Comparison of ENCODE assay signal across 2 cellular contexts in genomic region chr17:76732734-76733617, GRCh38.
A peak's percentile ranks its signal among the peaks of the same experiment; 100 is the strongest.
TF ChIP-seq lines count a peak whose summit lies in the region.

No MANE protein-coding gene starts in this region.

TF ChIP-seq in HepG2, 621 proteins besides CTCF, POLR2A, EP300 and RAD21 (continues in another document):
- no peak for TF ChIP-seq HMG20B (CRISPR knock-in tag; conservative IDR thresholded peaks at IDR 0.05)
- no peak for TF ChIP-seq GABPB1 (CRISPR knock-in tag; IDR thresholded peaks at IDR 0.05)
- no peak for TF ChIP-seq MBNL3 (CRISPR knock-in tag; conservative IDR thresholded peaks at IDR 0.05)
- TF ChIP-seq DMAP1 (CRISPR knock-in tag; IDR thresholded peaks at IDR 0.05) = no peak
- no peak for TF ChIP-seq MTERF4 (CRISPR knock-in tag; IDR thresholded peaks at IDR 0.05)
- TF ChIP-seq ZNF432 (CRISPR knock-in tag; IDR thresholded peaks at IDR 0.05; ENCODE audit: borderline replicate concordance) = no peak
- no peak for TF ChIP-seq ZNF10 (CRISPR knock-in tag; IDR thresholded peaks at IDR 0.05; ENCODE audit: borderline replicate concordance, low read depth)
- no peak for TF ChIP-seq PATZ1 (CRISPR knock-in tag; IDR thresholded peaks at IDR 0.05)
- no peak for TF ChIP-seq HDAC2 (CRISPR knock-in tag; IDR thresholded peaks at IDR 0.05)
- TF ChIP-seq CSRNP1 (CRISPR knock-in tag; IDR thresholded peaks at IDR 0.05) = no peak
- TF ChIP-seq PREB (CRISPR knock-in tag; IDR thresholded peaks at IDR 0.05) = no peak
- TF ChIP-seq CHD4 (IDR thresholded peaks at IDR 0.05; ENCODE audit: borderline replicate concordance, low read length) = no peak
- TF ChIP-seq, protein P1, sequence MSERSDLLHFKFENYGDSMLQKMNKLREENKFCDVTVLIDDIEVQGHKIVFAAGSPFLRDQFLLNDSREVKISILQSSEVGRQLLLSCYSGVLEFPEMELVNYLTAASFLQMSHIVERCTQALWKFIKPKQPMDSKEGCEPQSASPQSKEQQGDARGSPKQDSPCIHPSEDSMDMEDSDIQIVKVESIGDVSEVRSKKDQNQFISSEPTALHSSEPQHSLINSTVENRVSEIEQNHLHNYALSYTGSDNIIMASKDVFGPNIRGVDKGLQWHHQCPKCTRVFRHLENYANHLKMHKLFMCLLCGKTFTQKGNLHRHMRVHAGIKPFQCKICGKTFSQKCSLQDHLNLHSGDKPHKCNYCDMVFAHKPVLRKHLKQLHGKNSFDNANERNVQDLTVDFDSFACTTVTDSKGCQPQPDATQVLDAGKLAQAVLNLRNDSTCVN (CRISPR knock-in tag; IDR thresholded peaks at IDR 0.05; ENCODE audit: borderline replicate concordance) = no peak
- TF ChIP-seq ZNF670 (CRISPR knock-in tag; IDR thresholded peaks at IDR 0.05; ENCODE audit: borderline replicate concordance) = no peak
- no peak for TF ChIP-seq KDM2A (CRISPR knock-in tag; IDR thresholded peaks at IDR 0.05; ENCODE audit: borderline replicate concordance, low read depth)
- TF ChIP-seq ZFP90 (CRISPR knock-in tag; IDR thresholded peaks at IDR 0.05; ENCODE audit: borderline replicate concordance) = no peak
- TF ChIP-seq GLMP (CRISPR knock-in tag; IDR thresholded peaks at IDR 0.05; ENCODE audit: borderline replicate concordance) = no peak
- no peak for TF ChIP-seq ATF7-NPFF (CRISPR knock-in tag; IDR thresholded peaks at IDR 0.05; ENCODE audit: low read depth)

TF ChIP-seq in SK-N-SH, 30 proteins besides CTCF, POLR2A, EP300 and RAD21:
- TF ChIP-seq TEAD4 (IDR thresholded peaks at IDR 0.05; ENCODE audit: borderline replicate concordance, insufficient read depth) = no peak
- TF ChIP-seq MAX (IDR thresholded peaks at IDR 0.05; ENCODE audit: low read depth) = no peak
- TF ChIP-seq SIN3A (IDR thresholded peaks at IDR 0.05; ENCODE audit: borderline replicate concordance, low read depth, low read length) = 0 out of 2 replicates have a peak, but pooled peaks have one; percentile 43
- TF ChIP-seq EZH2phosphoT487 (IDR thresholded peaks at IDR 0.05; ENCODE audit: borderline replicate concordance, low read depth) = no peak
- no peak for TF ChIP-seq USF1 (IDR thresholded peaks at IDR 0.05; ENCODE audit: borderline replicate concordance, low read depth)
- peak; percentile 51 for TF ChIP-seq POLR2AphosphoS5 (IDR thresholded peaks at IDR 0.05; ENCODE audit: low read depth, low read length)
- peak; percentile 49; the same call in 1 of the 2 replicates for TF ChIP-seq JUND (IDR thresholded peaks at IDR 0.05)
- TF ChIP-seq, protein P2, sequence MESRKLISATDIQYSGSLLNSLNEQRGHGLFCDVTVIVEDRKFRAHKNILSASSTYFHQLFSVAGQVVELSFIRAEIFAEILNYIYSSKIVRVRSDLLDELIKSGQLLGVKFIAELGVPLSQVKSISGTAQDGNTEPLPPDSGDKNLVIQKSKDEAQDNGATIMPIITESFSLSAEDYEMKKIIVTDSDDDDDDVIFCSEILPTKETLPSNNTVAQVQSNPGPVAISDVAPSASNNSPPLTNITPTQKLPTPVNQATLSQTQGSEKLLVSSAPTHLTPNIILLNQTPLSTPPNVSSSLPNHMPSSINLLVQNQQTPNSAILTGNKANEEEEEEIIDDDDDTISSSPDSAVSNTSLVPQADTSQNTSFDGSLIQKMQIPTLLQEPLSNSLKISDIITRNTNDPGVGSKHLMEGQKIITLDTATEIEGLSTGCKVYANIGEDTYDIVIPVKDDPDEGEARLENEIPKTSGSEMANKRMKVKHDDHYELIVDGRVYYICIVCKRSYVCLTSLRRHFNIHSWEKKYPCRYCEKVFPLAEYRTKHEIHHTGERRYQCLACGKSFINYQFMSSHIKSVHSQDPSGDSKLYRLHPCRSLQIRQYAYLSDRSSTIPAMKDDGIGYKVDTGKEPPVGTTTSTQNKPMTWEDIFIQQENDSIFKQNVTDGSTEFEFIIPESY (IDR thresholded peaks at IDR 0.05; ENCODE audit: borderline replicate concordance, low read depth) = 0 out of 2 replicates have a peak, but pooled peaks have one; percentile 25
- no peak for TF ChIP-seq TCF12 (IDR thresholded peaks at IDR 0.05)
- TF ChIP-seq GATA2 (CRISPR knock-in tag; IDR thresholded peaks at IDR 0.05) = no peak
